Comparison of ENCODE assay signal across 8 cellular contexts in genomic region chr16:3717235-3718018, GRCh38. TPM values are rescaled to one million over a fixed set of nuclear protein-coding genes. Genes with fewer than 3 reads are reported as not detected.
DNase-seq lines count a peak whose midpoint lies in the region; ATAC-seq and TF ChIP-seq lines count a peak whose summit lies in the region.

TRAP1 (minus strand) TSS chr16:3717524; CDS start chr16:3717508, 16 bp downstream.

- DNase-seq in GM06990 (ENCODE audit: extremely low read depth, insufficient read length) (peak; percentile 92), HFF-Myc (ENCODE audit: extremely low read depth, low read depth) (peak; percentile 30), NCI-H1092 (lab: John Stamatoyannopoulos, UW) (peak; percentile 78), T-helper 1 cell (peak; percentile 81 to 92 (median 85)), heart left ventricle (peak; percentile 90 to 94 (median 93)), posterior cingulate gyrus (peak; percentile 82 to 99 (median 92)), transverse colon (peak; percentile 91)

- H3K36me3 ChIP-seq in GM06990 (ENCODE audit: control insufficient read depth, insufficient read depth, low read length) (peaks cover 3% of the 10 kb centered on the region; the same call in 1 of the 2 replicates), heart left ventricle (peaks cover 0 to 8% (median 0%) of the 10 kb centered on the region in 9 donors), transverse colon (no peaks in the 10 kb centered on the region)

- H3K4me1 ChIP-seq in heart left ventricle (peaks cover 0 to 22% (median 10%) of the 10 kb centered on the region in 12 donors), transverse colon (peaks cover 5 to 23% (median 13%) of the 10 kb centered on the region in 4 donors)

- TF ChIP-seq CTCF in GM06990 (IDR thresholded peaks at IDR 0.05; ENCODE audit: insufficient read depth, low read length, poor library complexity, severe bottlenecking) = no peak
- TF ChIP-seq CTCF in HFF-Myc (IDR thresholded peaks at IDR 0.05; ENCODE audit: low read depth, low read length, missing control alignments) = no peak
- TF ChIP-seq CTCF in heart left ventricle (IDR thresholded peaks at IDR 0.05) = no peak
- no peak for TF ChIP-seq CTCF in transverse colon (IDR thresholded peaks at IDR 0.05)

- intact Hi-C loops in heart left ventricle (cut with DNase I) (loop anchor here in 1 of 10 donors (10.0 kb wide), 1 partner anchor 467 kb away; no protein-coding TSS in a partner anchor), posterior cingulate gyrus (cut with DNase I) (loop anchor here (1.0 kb wide), 1 partner anchor 163 kb away; the partner anchor contains the start of gene CREBBP), transverse colon (cut with DNase I; ENCODE audit: low total_unique reads) (no loop called here)

- H3K4me3 ChIP-seq in GM06990 (replicated peaks; ENCODE audit: low read depth, low read length) = peak within 1 kb of the TSS; percentile 97
- H3K4me3 ChIP-seq in HFF-Myc (replicated peaks; ENCODE audit: low read depth, low read length) = peak within 1 kb of the TSS; percentile 99
- peak within 1 kb of the TSS; percentile 63 to 98 (median 92) for H3K4me3 ChIP-seq in heart left ventricle
- peak within 1 kb of the TSS; percentile 81 to 96 (median 84) for H3K4me3 ChIP-seq in transverse colon

- in situ Hi-C loops in transverse colon (cut with MboI; ENCODE audit: low pct_ligation_motif_present in 1 of 4, low pct_unique_long_range_greater_than_20kb in 1 of 4, low sequenced_read_pairs in 3 of 4) = no loop called here

- H3K9me3 ChIP-seq in heart left ventricle (no peaks in the 10 kb centered on the region), transverse colon (no peaks in the 10 kb centered on the region)

- no peak for TF ChIP-seq EP300 in transverse colon (IDR thresholded peaks at IDR 0.05; ENCODE audit: low read depth)

- TF ChIP-seq POLR2A in heart left ventricle (IDR thresholded peaks at IDR 0.05) (peak; percentile 45 to 96), transverse colon (IDR thresholded peaks at IDR 0.05) (peak; percentile 82)

- H3K27me3 ChIP-seq in GM06990 (replicated peaks; ENCODE audit: control insufficient read depth, insufficient read depth, low read length) (no peaks in the 10 kb centered on the region), heart left ventricle (no peaks in the 10 kb centered on the region), transverse colon (no peaks in the 10 kb centered on the region)

- WGBS in adipose tissue, 3 donors = 0 to 1% (median 0%) methylated on average over 75 to 95 of the region's 95 CpGs
- 0 to 2% (median 1%) methylated on average over 36 to 95 of the region's 95 CpGs for WGBS in heart left ventricle, 4 donors
- 4% methylated on average over 18 of the region's 95 CpGs; no CpG with 5 or more reads in 1 of the 2 donors for WGBS in transverse colon (ENCODE audit: low coverage in 1 of 2), 2 donors

- ATAC-seq in heart left ventricle = peak; percentile 86 to 98 (median 97)

- H3K27ac ChIP-seq in adipose tissue (ENCODE audit: low read depth, low read length) (peak within 1 kb of the TSS; percentile 63), heart left ventricle (peak within 1 kb of the TSS; percentile 76 to 98 (median 94)), transverse colon (peak within 1 kb of the TSS; percentile 85 to 92 (median 88))

RNA-seq across cellular contexts. Expression of gene TRAP1, which starts in this region (rescaled TPM):
- polyA plus RNA-seq in adipose tissue (10 to 100 TPM; 52.4 to 87.2 (median 65.8) TPM), heart left ventricle (100 to 1,000 TPM in 1 of 2 donors, 10 to 100 TPM in 1; 65.4 to 100 TPM)
- total RNA-seq in heart left ventricle (100 to 1,000 TPM in 7 of 9 donors, 10 to 100 TPM in 2; 93.9 to 142 (median 121) TPM), transverse colon (100 to 1,000 TPM in 1 of 4 donors, 10 to 100 TPM in 3; 31.8 to 231 (median 57.1) TPM)

Comparison
In these comparisons a context has a peak if more than half of its experiments do, and no peak if none do; other contexts are left out.
1. Peak in every context shown above with its lines: DNase-seq, ATAC-seq, H3K4me3 ChIP-seq and H3K27ac ChIP-seq.
2. DNase-seq: peak in every context shown above with its lines; median percentile 93 in heart left ventricle; 92 in GM06990; 92 in posterior cingulate gyrus; 91 in transverse colon; 85 in T-helper 1 cell; 78 in NCI-H1092; 30 in HFF-Myc.